Comparison of ENCODE assay signal across 8 cellular contexts in genomic region chr14:23009939-23010718, GRCh38. TPM values are rescaled to one million over a fixed set of nuclear protein-coding genes. Genes with fewer than 3 reads are reported as not detected.
A peak's percentile ranks its signal among the peaks of the same experiment; 100 is the strongest.
DNase-seq lines count a peak whose midpoint lies in the region; ATAC-seq and TF ChIP-seq lines count a peak whose summit lies in the region.

A gene with protein sequence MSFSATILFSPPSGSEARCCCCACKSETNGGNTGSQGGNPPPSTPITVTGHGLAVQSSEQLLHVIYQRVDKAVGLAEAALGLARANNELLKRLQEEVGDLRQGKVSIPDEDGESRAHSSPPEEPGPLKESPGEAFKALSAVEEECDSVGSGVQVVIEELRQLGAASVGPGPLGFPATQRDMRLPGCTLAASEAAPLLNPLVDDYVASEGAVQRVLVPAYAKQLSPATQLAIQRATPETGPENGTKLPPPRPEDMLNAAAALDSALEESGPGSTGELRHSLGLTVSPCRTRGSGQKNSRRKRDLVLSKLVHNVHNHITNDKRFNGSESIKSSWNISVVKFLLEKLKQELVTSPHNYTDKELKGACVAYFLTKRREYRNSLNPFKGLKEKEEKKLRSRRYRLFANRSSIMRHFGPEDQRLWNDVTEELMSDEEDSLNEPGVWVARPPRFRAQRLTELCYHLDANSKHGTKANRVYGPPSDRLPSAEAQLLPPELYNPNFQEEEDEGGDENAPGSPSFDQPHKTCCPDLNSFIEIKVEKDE (minus strand): TSS chr14:23010143. CDS start chr14:22999023, 11,120 bp downstream.

- intact Hi-C loops in activated CD8-positive, alpha-beta T cell treated with anti-CD3 and anti-CD28 coated beads for 36 hours (cut with micrococcal nuclease): loop anchor here (5.0 kb wide), 1 partner anchor 47 kb away; the partner anchor contains the start of gene CDH24

- peak within 1 kb of the TSS; percentile 93 for H3K27ac Mint-ChIP-seq in activated CD8-positive, alpha-beta T cell treated with anti-CD3 and anti-CD28 coated beads for 36 hours

- ATAC-seq in HG03354 (IDR thresholded peaks at IDR 0.05; ENCODE audit: poor library complexity, severe bottlenecking, unreplicated experiment) (peak; percentile 32), HG03095 (IDR thresholded peaks at IDR 0.05; ENCODE audit: unreplicated experiment) (no peak)
- peak; percentile 46 for ATAC-seq in activated CD8-positive, alpha-beta T cell treated with anti-CD3 and anti-CD28 coated beads for 36 hours

- H3K4me1 Mint-ChIP-seq in activated CD8-positive, alpha-beta T cell treated with anti-CD3 and anti-CD28 coated beads for 36 hours (ENCODE audit: low read depth): peaks cover 32% of the 10 kb centered on the region

- H3K36me3 Mint-ChIP-seq in activated CD8-positive, alpha-beta T cell treated with anti-CD3 and anti-CD28 coated beads for 36 hours (ENCODE audit: low read depth): no peaks in the 10 kb centered on the region

- DNase-seq in NCI-H82 (lab: John Stamatoyannopoulos, UW): peak; percentile 78
- DNase-seq in activated CD8-positive, alpha-beta T cell treated with anti-CD3 and anti-CD28 coated beads for 36 hours: peak; percentile 89
- peak; percentile 70 for DNase-seq in effector CD4-positive, alpha-beta T cell
- DNase-seq in lung microvascular endothelial cell (ENCODE audit: low read depth in 2 of 2): peak; percentile 66 to 74
- peak; percentile 60 to 71 (median 67) for DNase-seq in stimulated activated CD4-positive, alpha-beta T cell treated with anti-CD3 and anti-CD28 coated beads, TNF-alpha, amount 100 ng/mL, for 4 hours (ENCODE audit: low read depth in 3 of 3)

- POLR2A ChIA-PET in activated CD8-positive, alpha-beta T cell treated with anti-CD3 and anti-CD28 coated beads for 36 hours (lab: Charles Lee): interaction anchor here (1.2 kb wide), 1 partner anchor 10 kb away, joined by 3 read pairs; no protein-coding TSS in a partner anchor

- TF ChIP-seq CTCF in activated CD8-positive, alpha-beta T cell treated with anti-CD3 and anti-CD28 coated beads for 36 hours (IDR thresholded peaks at IDR 0.05): no peak

- H3K36me3 ChIP-seq in ES-I3 (ENCODE audit: insufficient read depth, low read length): no peaks in the 10 kb centered on the region

- H3K4me1 ChIP-seq in ES-I3 (ENCODE audit: insufficient read depth, low read length): peaks cover 5% of the 10 kb centered on the region; the same call in 1 of the 2 replicates

- H3K9ac ChIP-seq in ES-I3 (ENCODE audit: low read depth, low read length): peak within 1 kb of the TSS; percentile 74

- H3K4me3 Mint-ChIP-seq in activated CD8-positive, alpha-beta T cell treated with anti-CD3 and anti-CD28 coated beads for 36 hours: peak within 1 kb of the TSS; percentile 85

- H3K27me3 Mint-ChIP-seq in activated CD8-positive, alpha-beta T cell treated with anti-CD3 and anti-CD28 coated beads for 36 hours: no peaks in the 10 kb centered on the region

- no peaks in the 10 kb centered on the region for H3K9me3 ChIP-seq in ES-I3 (ENCODE audit: control insufficient read depth, insufficient read depth, low read length)

- H3K9me3 Mint-ChIP-seq in activated CD8-positive, alpha-beta T cell treated with anti-CD3 and anti-CD28 coated beads for 36 hours: no peaks in the 10 kb centered on the region

- CTCF ChIA-PET in activated CD8-positive, alpha-beta T cell treated with anti-CD3 and anti-CD28 coated beads for 36 hours (lab: Charles Lee): interaction anchor here (0.9 to 3.2 kb wide), 5 partner anchors 9 to 48 kb away, joined by 3 to 20 read pairs (median 5); partner anchors contain the start of gene CDH24

RNA-seq across cellular contexts. Expression of the gene that starts here (rescaled TPM):
- 10 to 100 TPM; 13.2 to 13.5 TPM for total RNA-seq in activated CD8-positive, alpha-beta T cell treated with anti-CD3 and anti-CD28 coated beads for 36 hours
- 2.4 and 3.9 TPM in 2 replicates for total RNA-seq in lung microvascular endothelial cell
